In genomic region chr3:165892565-165892964, GRCh38 we compare ENCODE assay signal across 24 cellular contexts. TPM values are rescaled to one million over a fixed set of nuclear protein-coding genes. Genes with fewer than 3 reads are reported as not detected.
"Had no signal": no experiment of that assay in that cellular context is flagged by ENCODE, and none has a peak within 500 bp of the region (broad histone marks: within the 10 kb centered on the region; RNA-seq: fewer than 3 reads in every experiment).

No MANE protein-coding gene starts in this region.

- H3K4me1 Mint-ChIP-seq: naive thymus-derived CD4-positive, alpha-beta T cell; stimulated activated effector memory CD8-positive, alpha-beta T cell treated with anti-CD3 and anti-CD28 coated beads, Interleukin-12 subunit alpha, Interleukin-12 subunit beta, amount 100 ng/mL, for 72 hours had no signal

- H3K9me3 ChIP-seq: left ventricle myocardium inferior, mucosa of descending colon, ovary, prostate gland, spleen, suprapubic skin, thoracic aorta, tibial nerve, uterus had no signal

- H3K36me3 ChIP-seq: left ventricle myocardium inferior, ovary, prostate gland, spleen, suprapubic skin, thoracic aorta, tibial nerve, uterus had no signal

- H3K27me3 Mint-ChIP-seq: naive thymus-derived CD4-positive, alpha-beta T cell; natural killer cell treated with Interleukin-12 subunit alpha and Interleukin-12 subunit beta and Interleukin-15 and Interleukin-18, amount 100 ng/mL, for 72 hours; stimulated activated naive CD8-positive, alpha-beta T cell treated with anti-CD3 and anti-CD28 coated beads, Interleukin-15, Interleukin-2, amounts not matched to agents 100 ng/mL and 50 ng/mL, for 24 hours; type B pancreatic cell had no signal

- H3K27me3 ChIP-seq: ovary, spleen, suprapubic skin, tibial nerve, uterus had no signal

- DNase-seq: hippocampal formation; islet precursor cell; left ventricle myocardium inferior; midbrain; mucosa of descending colon; naive thymus-derived CD4-positive, alpha-beta T cell; ovary; posterior cingulate gyrus; retina; right cardiac atrium; spleen; stimulated activated CD4-positive, alpha-beta T cell treated with anti-CD3 and anti-CD28 coated beads, Interleukin-4, amount 100 ng/mL, for 24 hours; stimulated activated naive CD4-positive, alpha-beta T cell; uterus had no signal

- H3K27ac ChIP-seq: left ventricle myocardium inferior, ovary, prostate gland, skin epidermis, spleen, suprapubic skin, thoracic aorta, tibial nerve, uterus had no signal

- H3K27ac Mint-ChIP-seq: naive thymus-derived CD4-positive, alpha-beta T cell; natural killer cell treated with Interleukin-12 subunit alpha and Interleukin-12 subunit beta and Interleukin-15 and Interleukin-18, amount 100 ng/mL, for 72 hours; stimulated activated effector memory CD8-positive, alpha-beta T cell treated with anti-CD3 and anti-CD28 coated beads, Interleukin-12 subunit alpha, Interleukin-12 subunit beta, amount 100 ng/mL, for 72 hours; stimulated activated naive CD8-positive, alpha-beta T cell treated with anti-CD3 and anti-CD28 coated beads, Interleukin-15, Interleukin-2, amounts not matched to agents 100 ng/mL and 50 ng/mL, for 24 hours; type B pancreatic cell had no signal

- H3K9me3 Mint-ChIP-seq: stimulated activated naive CD8-positive, alpha-beta T cell treated with anti-CD3 and anti-CD28 coated beads, Interleukin-15, Interleukin-2, amounts not matched to agents 100 ng/mL and 50 ng/mL, for 24 hours; type B pancreatic cell had no signal

- H3K4me1 ChIP-seq: left ventricle myocardium inferior, prostate gland, spleen, suprapubic skin, tibial nerve, uterus had no signal

- H3K4me3 ChIP-seq: left ventricle myocardium inferior, lung, mucosa of descending colon, ovary, prostate gland, skin epidermis, spleen, suprapubic skin, thoracic aorta, tibial nerve, uterus had no signal

- H3K4me3 Mint-ChIP-seq: naive thymus-derived CD4-positive, alpha-beta T cell; natural killer cell treated with Interleukin-12 subunit alpha and Interleukin-12 subunit beta and Interleukin-15 and Interleukin-18, amount 100 ng/mL, for 72 hours; stimulated activated effector memory CD8-positive, alpha-beta T cell treated with anti-CD3 and anti-CD28 coated beads, Interleukin-12 subunit alpha, Interleukin-12 subunit beta, amount 100 ng/mL, for 72 hours; stimulated activated naive CD8-positive, alpha-beta T cell treated with anti-CD3 and anti-CD28 coated beads, Interleukin-15, Interleukin-2, amounts not matched to agents 100 ng/mL and 50 ng/mL, for 24 hours; type B pancreatic cell had no signal

- H3K36me3 Mint-ChIP-seq: naive thymus-derived CD4-positive, alpha-beta T cell; natural killer cell treated with Interleukin-12 subunit alpha and Interleukin-12 subunit beta and Interleukin-15 and Interleukin-18, amount 100 ng/mL, for 72 hours; stimulated activated effector memory CD8-positive, alpha-beta T cell treated with anti-CD3 and anti-CD28 coated beads, Interleukin-12 subunit alpha, Interleukin-12 subunit beta, amount 100 ng/mL, for 72 hours; type B pancreatic cell had no signal

RNA-seq across cellular contexts. Expression of gene BCHE, which starts 55.3 kb away (rescaled TPM):
- total RNA-seq: naive thymus-derived CD4-positive, alpha-beta T cell; natural killer cell treated with Interleukin-12 subunit alpha and Interleukin-12 subunit beta and Interleukin-15 and Interleukin-18, amount 100 ng/mL, for 72 hours had no signal
- polyA plus RNA-seq: naive thymus-derived CD4-positive, alpha-beta T cell had no signal
